ENCODE assay signal across 1 cellular context in the genomic region with DNA sequence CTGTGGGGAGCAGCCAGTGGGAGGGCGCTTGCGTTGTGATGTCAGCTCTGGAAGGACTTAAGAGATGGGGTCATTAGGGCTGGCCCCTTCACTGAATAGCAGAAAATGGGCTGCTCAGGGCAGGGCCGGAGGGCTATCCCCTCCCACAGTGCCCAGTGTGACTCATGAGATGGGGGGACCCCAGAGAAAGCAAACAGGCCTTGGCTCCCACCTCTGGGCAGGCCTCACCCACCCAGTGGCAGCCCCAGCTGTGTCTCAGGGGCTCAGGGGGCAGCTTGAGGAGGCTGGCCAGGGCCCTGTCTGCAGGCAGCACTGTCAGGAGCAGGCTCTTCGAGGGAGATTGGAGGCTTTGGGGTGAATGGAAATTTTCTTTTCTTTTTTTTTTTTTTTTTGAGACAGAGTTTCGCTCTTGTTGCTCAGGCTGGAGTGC.
TF ChIP-seq lines count a peak whose summit lies in the region.

No MANE protein-coding gene starts in this region.

TF ChIP-seq in K562, 482 proteins besides CTCF, POLR2A, EP300 and RAD21:
- TF ChIP-seq CEBPB (tag; IDR thresholded peaks at IDR 0.05) (no peak), ZBTB33 (CRISPR knock-in tag; IDR thresholded peaks at IDR 0.05) (no peak), ZNF583 (CRISPR knock-in tag; IDR thresholded peaks at IDR 0.05) (no peak), WHSC1 (IDR thresholded peaks at IDR 0.05; ENCODE audit: low read length) (no peak), DLX4 (CRISPR knock-in tag; IDR thresholded peaks at IDR 0.05) (no peak), FUS (optimal IDR thresholded peaks at IDR 0.05; ENCODE audit: low read depth, low read length) (no peak), TBL1XR1 (IDR thresholded peaks at IDR 0.05; ENCODE audit: low read length in 2 of 2) (no peak)
- TF ChIP-seq, protein P1, sequence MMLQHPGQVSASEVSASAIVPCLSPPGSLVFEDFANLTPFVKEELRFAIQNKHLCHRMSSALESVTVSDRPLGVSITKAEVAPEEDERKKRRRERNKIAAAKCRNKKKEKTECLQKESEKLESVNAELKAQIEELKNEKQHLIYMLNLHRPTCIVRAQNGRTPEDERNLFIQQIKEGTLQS (IDR thresholded peaks at IDR 0.05), result no peak
- TF ChIP-seq, protein P1 (CRISPR knock-in tag; conservative IDR thresholded peaks at IDR 0.05), result no peak
